8 cellular contexts compared by ENCODE assay signal in genomic region chr5:32443541-32444190, GRCh38. TPM values are rescaled to one million over a fixed set of nuclear protein-coding genes. Genes with fewer than 3 reads are reported as not detected.
DNase-seq lines count a peak whose midpoint lies in the region; ATAC-seq and TF ChIP-seq lines count a peak whose summit lies in the region.

No MANE protein-coding gene starts in this region.

- peaks cover 12 to 42% (median 30%) of the 10 kb centered on the region in 11 experiments; a peak in 20 of 22 replicates for H3K36me3 ChIP-seq in BLaER1 treated with 17β-estradiol and CSF1 and Interleukin-3, amounts not matched to agents 10 nM and 100 nM
- H3K36me3 ChIP-seq in SJCRH30 (peaks cover 30% of the 10 kb centered on the region), adipocyte (ENCODE audit: control insufficient read depth, insufficient read depth, low read length, severe bottlenecking) (peaks cover 8% of the 10 kb centered on the region), prostate gland (no peaks in the 10 kb centered on the region)

- peak; percentile 16 for ATAC-seq in HG03378 (IDR thresholded peaks at IDR 0.05; ENCODE audit: unreplicated experiment)
- peak; percentile 78 for ATAC-seq in left ventricle myocardium superior

- no peak for TF ChIP-seq CTCF in prostate gland (IDR thresholded peaks at IDR 0.05)

- H3K9ac ChIP-seq in BLaER1 treated with 17β-estradiol and CSF1 and Interleukin-3, amounts not matched to agents 10 nM and 100 nM = peak overlapping the region; percentile 91 to 99 (median 98)
- peak overlapping the region; percentile 93 for H3K9ac ChIP-seq in adipocyte (ENCODE audit: low read length)

- peaks cover 20 to 52% (median 23%) of the 10 kb centered on the region in 10 experiments for H3K4me1 ChIP-seq in BLaER1 treated with 17β-estradiol and CSF1 and Interleukin-3, amounts not matched to agents 10 nM and 100 nM
- H3K4me1 ChIP-seq in SJCRH30 = peaks cover 9% of the 10 kb centered on the region
- H3K4me1 ChIP-seq in adipocyte (ENCODE audit: control insufficient read depth, insufficient read depth, low read length) = peaks cover 31% of the 10 kb centered on the region
- H3K4me1 ChIP-seq in prostate gland (replicated peaks) = peaks cover 4% of the 10 kb centered on the region

- intact Hi-C loops in left ventricle myocardium superior (cut with micrococcal nuclease) (no loop called here), prostate gland (cut with DNase I) (loop anchor here (5.0 to 10.0 kb wide), 2 partner anchors 144 to 209 kb away; partner anchors contain the start of gene SUB1)

- TF ChIP-seq POLR2A in prostate gland (IDR thresholded peaks at IDR 0.05) = no peak

- DNase-seq in GM19238 (ENCODE audit: insufficient read length, low spot score) (peak; percentile 41), SJCRH30 (peak; percentile 63 to 73), adipocyte (ENCODE audit: low read depth) (peak; percentile 71), left ventricle myocardium superior (peak; percentile 61), prostate gland (ENCODE audit: low spot score) (peak; percentile 25), superior temporal gyrus (ENCODE audit: extremely low spot score) (no peak)

- H3K4me2 ChIP-seq in BLaER1 treated with 17β-estradiol and CSF1 and Interleukin-3, amounts not matched to agents 10 nM and 100 nM = peak overlapping the region; percentile 76 to 93 (median 85)

- no peaks in the 10 kb centered on the region for H3K27me3 ChIP-seq in BLaER1 treated with 17β-estradiol and CSF1 and Interleukin-3, amounts not matched to agents 10 nM and 100 nM
- H3K27me3 ChIP-seq in SJCRH30 = no peaks in the 10 kb centered on the region
- H3K27me3 ChIP-seq in adipocyte (replicated peaks; ENCODE audit: control insufficient read depth, insufficient read depth, low read length) = no peaks in the 10 kb centered on the region
- no peaks in the 10 kb centered on the region for H3K27me3 ChIP-seq in prostate gland (replicated peaks; ENCODE audit: insufficient read depth)

- peaks cover 24 to 51% (median 49%) of the 10 kb centered on the region in 11 experiments; a peak in 20 of 22 replicates for H4K20me1 ChIP-seq in BLaER1 treated with 17β-estradiol and CSF1 and Interleukin-3, amounts not matched to agents 10 nM and 100 nM

- peak overlapping the region; percentile 92 to 98 (median 97) for H3K27ac ChIP-seq in BLaER1 treated with 17β-estradiol and CSF1 and Interleukin-3, amounts not matched to agents 10 nM and 100 nM
- H3K27ac ChIP-seq in SJCRH30 = peak overlapping the region; percentile 88
- H3K27ac ChIP-seq in prostate gland = peak overlapping the region; percentile 97

- H3K4me3 ChIP-seq in BLaER1 treated with 17β-estradiol and CSF1 and Interleukin-3, amounts not matched to agents 10 nM and 100 nM = peak overlapping the region; percentile 88 to 97 (median 92)
- peak overlapping the region; percentile 95 for H3K4me3 ChIP-seq in SJCRH30
- H3K4me3 ChIP-seq in adipocyte (ENCODE audit: low read length) = peak overlapping the region; percentile 93
- H3K4me3 ChIP-seq in prostate gland = peak overlapping the region; percentile 86 to 88

- under 1% methylated on average over 57 of the region's 61 CpGs for WGBS in prostate gland

- peaks cover 0 to 20% (median 5%) of the 10 kb centered on the region in 11 experiments; a peak in 9 of 22 replicates for H3K9me3 ChIP-seq in BLaER1 treated with 17β-estradiol and CSF1 and Interleukin-3, amounts not matched to agents 10 nM and 100 nM (replicated peaks in 1 of 11)
- no peaks in the 10 kb centered on the region for H3K9me3 ChIP-seq in SJCRH30 (replicated peaks)
- no peaks in the 10 kb centered on the region for H3K9me3 ChIP-seq in adipocyte (ENCODE audit: control insufficient read depth, low read length)
- H3K9me3 ChIP-seq in prostate gland = no peaks in the 10 kb centered on the region

RNA-seq across cellular contexts. Expression of gene ZFR, which starts 0.9 kb away (rescaled TPM):
- 130 and 136 TPM in 2 replicates for total RNA-seq in SJCRH30 (2014; rRNA removed; shearing (Covaris generic))
- total RNA-seq in left ventricle myocardium superior = 51.6 TPM
- 10 to 100 TPM; 69.0 to 73.7 TPM for total RNA-seq in prostate gland
